ENCODE assay signal across 24 cellular contexts in the genomic region with DNA sequence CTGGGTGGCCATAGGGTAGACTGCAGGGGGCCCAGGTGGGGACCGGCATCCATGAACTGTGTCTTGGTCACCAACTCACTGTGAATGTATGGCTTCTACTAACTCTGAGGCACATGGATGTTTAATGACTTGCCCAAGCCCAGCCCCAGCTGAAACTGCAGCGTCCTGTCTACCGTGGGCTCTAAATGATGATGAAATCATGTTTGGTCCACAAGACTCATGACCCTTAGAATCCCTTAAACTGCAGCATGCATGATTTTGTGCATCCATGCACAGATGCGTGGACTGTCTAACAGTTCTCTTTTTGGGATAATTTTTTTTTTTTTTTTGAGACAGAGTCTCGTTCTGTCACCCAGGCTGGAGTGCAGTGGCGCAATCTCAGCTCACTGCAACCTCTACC.
"Had no signal": no experiment of that assay in that cellular context is flagged by ENCODE, and none has a peak within 500 bp of the region (broad histone marks: within the 10 kb centered on the region; RNA-seq: fewer than 3 reads in every experiment).

No MANE protein-coding gene starts in this region.

- H3K27me3 ChIP-seq: dorsolateral prefrontal cortex, esophagus squamous epithelium, gastrocnemius medialis, heart right ventricle, left lung had no signal

- H3K4me1 ChIP-seq: esophagus squamous epithelium, gastrocnemius medialis, heart right ventricle, left lung, lower lobe of right lung had no signal

- H3K36me3 ChIP-seq: esophagus squamous epithelium, gastrocnemius medialis, heart right ventricle, left lung, lower lobe of right lung had no signal

- FAIRE-seq: colon, endothelial cell of umbilical vein, islet of Langerhans, keratinocyte had no signal

- H3K27ac ChIP-seq: coronary artery, dorsolateral prefrontal cortex, esophagus squamous epithelium, gastrocnemius medialis, heart right ventricle, left lung, lower lobe of right lung had no signal

- H3K9me3 ChIP-seq: gastrocnemius medialis, lower lobe of right lung, mucosa of descending colon had no signal

- DNase-seq: dermis blood vessel endothelial cell; dorsolateral prefrontal cortex; effector CD4-positive, alpha-beta T cell; effector memory CD4-positive, alpha-beta T cell; esophagus squamous epithelium; foreskin fibroblast; foreskin melanocyte; gastrocnemius medialis; glutamatergic neuron; head of caudate nucleus; heart right ventricle; hippocampal formation; left cardiac atrium; left lung; left ventricle myocardium superior; mesenchymal stem cell; mucosa of descending colon; naive B cell had no signal

- ATAC-seq: gastrocnemius medialis, heart right ventricle, left cardiac atrium, left lung, left ventricle myocardium superior, lower lobe of right lung, mucosa of descending colon had no signal

- H3K4me3 ChIP-seq: coronary artery, dorsolateral prefrontal cortex, esophagus squamous epithelium, gastrocnemius medialis, heart right ventricle, left lung, lower lobe of right lung, mucosa of descending colon had no signal
